Comparison of ENCODE assay signal across 24 cellular contexts in genomic region chr3:90136468-90137191, GRCh38.
"Had no signal": no experiment of that assay in that cellular context is flagged by ENCODE, and none has a peak within 500 bp of the region (broad histone marks: within the 10 kb centered on the region; RNA-seq: fewer than 3 reads in every experiment).

No MANE protein-coding gene starts in this region.

- H3K27ac ChIP-seq: cardiac muscle cell, gastrocnemius medialis, neural progenitor cell, spleen, suprapubic skin, tibial artery, WERI-Rb-1 had no signal

- H3K27me3 ChIP-seq: cardiac muscle cell, gastrocnemius medialis, neural progenitor cell, spleen, suprapubic skin, tibial artery had no signal

- H3K4me1 ChIP-seq: gastrocnemius medialis, neural progenitor cell, spleen, suprapubic skin, tibial artery had no signal

- H3K9me3 ChIP-seq: gastrocnemius medialis, spleen, suprapubic skin, tibial artery had no signal

- H3K4me2 ChIP-seq: neural progenitor cell had no signal

- H2AFZ ChIP-seq: neural progenitor cell had no signal

- H3K4me3 ChIP-seq: cardiac muscle cell, gastrocnemius medialis, neural progenitor cell, spleen, suprapubic skin, tibial artery had no signal

- ATAC-seq: activated CD4-positive, CD25-positive, alpha-beta regulatory T cell treated with anti-CD3 and anti-CD28 coated beads, Interleukin-2, amount 50 U/mL, for 24 hours; activated naive CD8-positive, alpha-beta T cell treated with anti-CD3 and anti-CD28 coated beads, Interleukin-2, amount 50 U/mL, for 24 hours; effector memory CD8-positive, alpha-beta T cell; gastrocnemius medialis; natural killer cell; right cardiac atrium had no signal

- H3K36me3 ChIP-seq: cardiac muscle cell, gastrocnemius medialis, neural progenitor cell, spleen, suprapubic skin, tibial artery, WERI-Rb-1 had no signal

- DNase-seq: activated CD4-positive, alpha-beta T cell treated with anti-CD3 and anti-CD28 coated beads for 48 hours; activated CD4-positive, alpha-beta T cell treated with anti-CD3 and anti-CD28 coated beads, Interleukin-2, amount 50 U/mL, for 48 hours; activated CD8-positive, alpha-beta memory T cell treated with anti-CD3 and anti-CD28 coated beads, Interleukin-2, amount 50 U/mL, for 48 hours; activated naive CD8-positive, alpha-beta T cell treated with anti-CD3 and anti-CD28 coated beads, Interleukin-2, amount 50 U/mL, for 24 hours; activated T-cell treated with anti-CD3 and anti-CD28 coated beads, Interleukin-2, amount 50 U/mL, for 24 hours; cerebellar nuclear complex; cortex of kidney; effector memory CD8-positive, alpha-beta T cell; erythroblast; gastrocnemius medialis; hippocampal formation; natural killer cell; posterior cingulate gyrus; right cardiac atrium; spleen; stimulated activated naive CD4-positive, alpha-beta T cell; SW 1271; T-helper 9 cell; tibial artery; WERI-Rb-1 had no signal
